Comparison of ENCODE assay signal across 9 cellular contexts in the genomic region with DNA sequence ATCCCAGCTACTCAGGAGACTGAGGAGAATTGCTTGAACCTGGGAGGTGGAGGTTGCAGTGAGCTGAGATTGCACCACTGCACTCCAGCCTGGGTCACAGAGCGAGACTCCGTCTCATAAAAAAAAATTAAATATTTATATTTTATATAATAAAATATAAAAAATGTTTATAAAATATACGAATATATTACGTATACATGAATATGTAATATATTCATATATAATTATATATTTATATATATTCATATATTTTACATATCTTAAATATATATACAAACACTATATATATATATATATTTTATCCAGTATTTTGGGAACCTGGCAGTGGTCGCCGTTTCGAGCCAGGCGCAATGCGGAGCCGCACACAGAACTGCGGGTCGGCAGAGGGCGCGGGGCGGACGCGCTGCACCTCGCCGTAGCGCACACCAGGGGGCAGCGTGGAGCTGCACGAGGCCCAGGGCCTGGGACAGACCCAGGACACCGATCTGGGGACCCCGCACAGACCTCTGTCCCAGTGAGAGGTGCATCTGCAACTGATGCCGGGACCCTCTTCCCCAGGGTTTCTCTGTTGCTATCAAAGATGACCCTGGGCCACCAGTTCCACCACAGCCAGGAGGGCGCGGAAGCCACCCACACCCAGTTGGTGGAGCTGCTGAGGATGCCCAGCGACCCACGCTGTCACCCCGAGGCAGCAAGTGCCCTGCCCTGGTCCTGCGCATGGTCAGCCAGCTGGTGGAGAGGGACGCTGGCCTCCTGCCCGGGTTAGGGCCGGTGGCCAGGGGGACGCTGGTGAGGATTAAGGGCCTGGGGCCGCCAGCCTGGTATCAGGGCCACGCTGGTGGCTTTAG. TPM values are rescaled to one million over a fixed set of nuclear protein-coding genes. Genes with fewer than 3 reads are reported as not detected.
DNase-seq lines count a peak whose midpoint lies in the region; ATAC-seq and TF ChIP-seq lines count a peak whose summit lies in the region.
"Had no signal": no experiment of that assay in that cellular context is flagged by ENCODE, and none has a peak within 500 bp of the region (broad histone marks: within the 10 kb centered on the region; RNA-seq: fewer than 3 reads in every experiment).

No MANE protein-coding gene starts in this region.

- H3K4me3 ChIP-seq in CD8-positive, alpha-beta memory T cell (ENCODE audit: low read length), result no peak overlapping the region
- no peak overlapping the region for H3K4me3 ChIP-seq in fibroblast of pulmonary artery (replicated peaks; ENCODE audit: low read depth, low read length)
- H3K4me3 ChIP-seq in ovary, result no peak overlapping the region
- no peak overlapping the region for H3K4me3 ChIP-seq in aorta (ENCODE audit: low read length in 2 of 2)
- H3K4me3 ChIP-seq: SK-N-MC had no signal

- no peaks in the 10 kb centered on the region for H3K27me3 Mint-ChIP-seq in CD8-positive, alpha-beta memory T cell
- H3K27me3 Mint-ChIP-seq in activated T-cell treated with anti-CD3 and anti-CD28 coated beads, Interleukin-2, amount 50 U/mL, for 24 hours, result no peaks in the 10 kb centered on the region

- no peak for TF ChIP-seq POLR2A in ovary (IDR thresholded peaks at IDR 0.05)

- no peak for TF ChIP-seq EP300 in ovary (IDR thresholded peaks at IDR 0.05)

- H3K36me3 Mint-ChIP-seq in CD8-positive, alpha-beta memory T cell, result no peaks in the 10 kb centered on the region
- peaks cover 8% of the 10 kb centered on the region for H3K36me3 Mint-ChIP-seq in activated T-cell treated with anti-CD3 and anti-CD28 coated beads, Interleukin-2, amount 50 U/mL, for 24 hours (ENCODE audit: low read depth)

- no peak overlapping the region for H3K27ac ChIP-seq in CD8-positive, alpha-beta memory T cell (ENCODE audit: low read depth, low read length)
- H3K27ac ChIP-seq in ovary (no peak overlapping the region), aorta (ENCODE audit: low read depth in 1 of 2, low read length in 2 of 2) (no peak overlapping the region)
- H3K27ac ChIP-seq: SK-N-MC had no signal

- H3K27me3 ChIP-seq in CD8-positive, alpha-beta memory T cell (ENCODE audit: insufficient read depth, low read length, poor library complexity, severe bottlenecking), result no peaks in the 10 kb centered on the region
- H3K27me3 ChIP-seq in ovary, result no peaks in the 10 kb centered on the region
- no peaks in the 10 kb centered on the region for H3K27me3 ChIP-seq in aorta (ENCODE audit: control insufficient read depth in 1 of 2, insufficient read depth in 2 of 2, low read length in 1 of 2)

- ATAC-seq in aorta (ENCODE audit: low FRiP score) (peak; percentile 81), GM18520 (IDR thresholded peaks at IDR 0.05; ENCODE audit: unreplicated experiment) (no peak)

- H3K4me1 Mint-ChIP-seq in CD8-positive, alpha-beta memory T cell, result peaks cover 0 to 11% (median 5%) of the 10 kb centered on the region in 3 donors
- peaks cover 1% of the 10 kb centered on the region for H3K4me1 Mint-ChIP-seq in activated T-cell treated with anti-CD3 and anti-CD28 coated beads, Interleukin-2, amount 50 U/mL, for 24 hours (ENCODE audit: low read depth)

- 31 to 38% (median 33%) methylated on average over 37 of the region's 37 CpGs for WGBS in ovary, 3 donors
- 29 to 32% methylated on average over 37 of the region's 37 CpGs for WGBS in aorta, 2 donors

- intact Hi-C loops in ovary (cut with DNase I) (loop anchor here in 1 of 4 donors (5.0 to 10.0 kb wide), 2 partner anchors 84 to 287 kb away; partner anchors contain the start of gene RADIL), aorta (cut with DNase I) (loop anchor here (2.0 to 5.0 kb wide), 3 partner anchors 84 to 287 kb away; partner anchors contain the start of gene RADIL (in 2 of the 2))

- H3K9me3 Mint-ChIP-seq in CD8-positive, alpha-beta memory T cell, result no peaks in the 10 kb centered on the region
- no peaks in the 10 kb centered on the region for H3K9me3 Mint-ChIP-seq in activated T-cell treated with anti-CD3 and anti-CD28 coated beads, Interleukin-2, amount 50 U/mL, for 24 hours

- no peaks in the 10 kb centered on the region for H3K4me1 ChIP-seq in CD8-positive, alpha-beta memory T cell (ENCODE audit: insufficient read depth, low read length)
- no peaks in the 10 kb centered on the region for H3K4me1 ChIP-seq in ovary (ENCODE audit: insufficient read depth)
- H3K4me1 ChIP-seq in aorta (ENCODE audit: control insufficient read depth in 1 of 2, insufficient read depth in 2 of 2, low read length in 2 of 2), result no peaks in the 10 kb centered on the region

- no peak overlapping the region for H3K27ac Mint-ChIP-seq in CD8-positive, alpha-beta memory T cell
- H3K27ac Mint-ChIP-seq in activated T-cell treated with anti-CD3 and anti-CD28 coated beads, Interleukin-2, amount 50 U/mL, for 24 hours, result no peak overlapping the region

- no peaks in the 10 kb centered on the region for H3K9me3 ChIP-seq in CD8-positive, alpha-beta memory T cell (ENCODE audit: low read length)
- H3K9me3 ChIP-seq in ovary (no peaks in the 10 kb centered on the region), aorta (ENCODE audit: control insufficient read depth, low read length) (no peaks in the 10 kb centered on the region)

- H3K36me3 ChIP-seq in CD8-positive, alpha-beta memory T cell (ENCODE audit: insufficient read depth, low read length), result no peaks in the 10 kb centered on the region
- H3K36me3 ChIP-seq in ovary (no peaks in the 10 kb centered on the region), aorta (ENCODE audit: control insufficient read depth in 1 of 2, insufficient read depth in 2 of 2, low read length in 1 of 2) (no peaks in the 10 kb centered on the region)

- CTCF ChIA-PET in CD8-positive, alpha-beta memory T cell (lab: Charles Lee), result interaction anchor here (1.1 to 4.1 kb wide), 6 partner anchors 9 to 291 kb away, joined by 3 to 42 read pairs (median 5); no protein-coding TSS in a partner anchor

- POLR2A ChIA-PET in CD8-positive, alpha-beta memory T cell (lab: Charles Lee), result no interaction called here

- TF ChIP-seq CTCF in GM20000 (IDR thresholded peaks at IDR 0.05; ENCODE audit: extremely low read depth, missing control alignments), result peak; percentile 94
- TF ChIP-seq CTCF in fibroblast of pulmonary artery (IDR thresholded peaks at IDR 0.05; ENCODE audit: low read length, missing control alignments), result peak; percentile 75
- TF ChIP-seq CTCF in ovary (IDR thresholded peaks at IDR 0.05), result peak; percentile 76 to 88 (median 83)

- DNase-seq in CD8-positive, alpha-beta memory T cell, result peak in 4 of 5 donors; percentile 38 to 61 (median 48)
- DNase-seq in GM20000 (ENCODE audit: low spot score) (peak; percentile 90), NCI-H226 (peak; percentile 30), fibroblast of pulmonary artery (ENCODE audit: low read depth) (peak; percentile 50), ovary (peak; percentile 32 to 79 (median 60)), aorta (peak in 1 of 2 donors; percentile 88)
- peak; percentile 83 for DNase-seq in activated T-cell treated with anti-CD3 and anti-CD28 coated beads, Interleukin-2, amount 50 U/mL, for 24 hours

- no peak overlapping the region for H3K4me3 Mint-ChIP-seq in CD8-positive, alpha-beta memory T cell
- H3K4me3 Mint-ChIP-seq in activated T-cell treated with anti-CD3 and anti-CD28 coated beads, Interleukin-2, amount 50 U/mL, for 24 hours, result no peak overlapping the region

RNA-seq across cellular contexts. Expression of gene AP5Z1, which starts 22.7 kb away (rescaled TPM):
- 10 to 100 TPM; 47.8 to 49.8 TPM for total RNA-seq in CD8-positive, alpha-beta memory T cell
- 38.9 TPM for polyA plus RNA-seq in CD8-positive, alpha-beta memory T cell
- total RNA-seq in ovary (10 to 100 TPM; 16.3 to 37.3 (median 23.1) TPM), aorta (10 to 100 TPM; 30.7 to 45.3 TPM)
- polyA plus RNA-seq in ovary (10 to 100 TPM in 1 of 2 donors, 1 to 10 TPM in 1; 2.4 to 26.4 TPM), aorta (10 to 100 TPM; 12.5 to 99.9 TPM)
